In the genomic region with DNA sequence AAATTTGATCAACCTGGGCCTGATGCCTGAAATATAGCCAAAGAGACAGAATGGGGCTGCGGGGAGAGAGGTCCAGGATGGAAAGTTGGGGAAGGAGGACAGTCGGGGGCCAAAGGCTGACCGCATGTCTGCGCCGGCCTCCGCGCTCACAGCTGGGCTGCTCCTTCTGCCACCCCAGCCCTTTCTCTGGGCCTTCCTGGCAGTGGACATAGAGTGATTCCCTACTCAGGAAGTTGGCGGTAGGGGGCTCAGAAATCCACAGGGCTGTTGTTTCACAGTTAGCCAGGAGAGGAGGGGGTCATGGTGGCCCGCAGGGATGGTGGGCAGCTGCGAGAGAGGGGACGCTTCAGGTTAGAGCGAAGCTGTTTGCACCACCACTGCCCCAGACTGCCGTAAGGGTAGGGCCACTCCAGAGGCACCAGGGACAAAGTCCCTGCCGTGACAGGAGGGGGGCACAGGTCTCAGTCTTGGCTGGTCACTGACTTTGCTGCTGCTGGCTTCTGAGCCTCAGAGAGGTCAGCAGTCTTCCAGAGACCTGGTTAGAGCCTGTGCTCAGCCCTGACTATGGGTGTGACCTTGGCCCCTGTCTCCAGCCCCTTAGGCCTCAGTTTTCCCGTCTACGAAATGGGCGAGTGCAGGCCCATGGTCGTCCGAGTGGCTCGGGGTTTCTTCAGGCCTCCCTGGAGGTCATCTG, we compare ENCODE assay signal across 24 cellular contexts. TPM values are rescaled to one million over a fixed set of nuclear protein-coding genes. Genes with fewer than 3 reads are reported as not detected.
DNase-seq lines count a peak whose midpoint lies in the region; ATAC-seq and TF ChIP-seq lines count a peak whose summit lies in the region.
"Had no signal": no experiment of that assay in that cellular context is flagged by ENCODE, and none has a peak within 500 bp of the region (broad histone marks: within the 10 kb centered on the region; RNA-seq: fewer than 3 reads in every experiment).

No MANE protein-coding gene starts in this region.

- no peaks in the 10 kb centered on the region for H3K9me3 ChIP-seq in NT2/D1 (ENCODE audit: insufficient read depth, low read length)
- H3K9me3 ChIP-seq in ectodermal cell (ENCODE audit: control insufficient read depth, low read length), result no peaks in the 10 kb centered on the region
- H3K9me3 ChIP-seq in spleen, result no peaks in the 10 kb centered on the region
- H3K9me3 ChIP-seq in testis, result no peaks in the 10 kb centered on the region
- H3K9me3 ChIP-seq: psoas muscle, sigmoid colon had no signal

- H3K27ac Mint-ChIP-seq in nephron, result peak overlapping the region; percentile 14 to 90 (median 45)
- H3K27ac Mint-ChIP-seq: dendritic cell treated with granulocyte-macrophage colony-stimulating factor and Interleukin-4, amounts not matched to agents 40 ng/mL and 50 ng/mL, for 4 days; T-helper 17 cell had no signal

- DNase-seq in NT2/D1 (ENCODE audit: low read depth, low spot score) (no peak), spleen (peak; percentile 51), left colon (no peak), testis (no peak)
- DNase-seq: activated T-cell treated with anti-CD3 and anti-CD28 coated beads, Interleukin-2, amount 50 U/mL, for 48 hours; glutamatergic neuron; GM23248; NCI-H1417; NCI-H2029 treated with DMSO at 0.1 percent for 48 hours; NCI-H526; PC-3; sigmoid colon; stimulated activated CD4-positive, alpha-beta T cell treated with anti-CD3 and anti-CD28 coated beads, Interleukin-4, amount 100 ng/mL, for 4 hours; T-helper 17 cell; trophoblast cell had no signal

- intact Hi-C loops in spleen (cut with DNase I; ENCODE audit: low total_unique reads) (loop anchor here (10.0 kb wide), 1 partner anchor 176 kb away; no protein-coding TSS in a partner anchor), left colon (cut with DNase I, micrococcal nuclease) (no loop called here), testis (cut with DNase I; ENCODE audit: low total_unique reads) (no loop called here)

- H3K4me3 ChIP-seq in NT2/D1 (ENCODE audit: insufficient read length, low read depth) (no peak overlapping the region), ectodermal cell (ENCODE audit: insufficient read depth, low read depth, low read length) (no peak overlapping the region), spleen (no peak overlapping the region), testis (no peak overlapping the region)
- H3K4me3 ChIP-seq: GM23248, psoas muscle, sigmoid colon had no signal

- WGBS in ectodermal cell, 2 experiments, result 51 to 54% methylated on average over 20 of the region's 20 CpGs
- WGBS in spleen, 5 donors, result 91 to 94% (median 92%) methylated on average over 19 to 20 of the region's 20 CpGs
- WGBS in testis, 2 donors, result 87 to 90% methylated on average over 14 to 20 of the region's 20 CpGs

- no peaks in the 10 kb centered on the region for H3K27me3 ChIP-seq in NT2/D1 (ENCODE audit: insufficient read depth, insufficient read length)
- H3K27me3 ChIP-seq in ectodermal cell (ENCODE audit: control insufficient read depth, insufficient read depth, low read length, poor library complexity, severe bottlenecking), result no peaks in the 10 kb centered on the region
- peaks cover 0 to 10% (median 0%) of the 10 kb centered on the region in 7 donors for H3K27me3 ChIP-seq in spleen (replicated peaks in 1 of 7)
- no peaks in the 10 kb centered on the region for H3K27me3 ChIP-seq in testis

- H3K36me3 Mint-ChIP-seq in nephron (ENCODE audit: low read depth), result no peaks in the 10 kb centered on the region

- peaks cover 68% of the 10 kb centered on the region for H3K4me1 Mint-ChIP-seq in nephron
- H3K4me1 Mint-ChIP-seq: central memory CD8-positive, alpha-beta T cell; T-helper 17 cell had no signal

- H3K27me3 Mint-ChIP-seq in nephron (ENCODE audit: low read depth), result peaks cover 7% of the 10 kb centered on the region
- H3K27me3 Mint-ChIP-seq: dendritic cell treated with granulocyte-macrophage colony-stimulating factor and Interleukin-4, amounts not matched to agents 40 ng/mL and 50 ng/mL, for 4 days had no signal

- H3K27ac ChIP-seq in ectodermal cell (ENCODE audit: insufficient read depth, low read depth, low read length, poor library complexity, severe bottlenecking), result peak overlapping the region; percentile 85
- no peak overlapping the region for H3K27ac ChIP-seq in spleen
- H3K27ac ChIP-seq in testis, result no peak overlapping the region
- H3K27ac ChIP-seq: psoas muscle had no signal

- H3K9me3 Mint-ChIP-seq in nephron, result no peaks in the 10 kb centered on the region
- H3K9me3 Mint-ChIP-seq: central memory CD8-positive, alpha-beta T cell; dendritic cell treated with granulocyte-macrophage colony-stimulating factor and Interleukin-4, amounts not matched to agents 40 ng/mL and 50 ng/mL, for 4 days had no signal

- TF ChIP-seq CTCF in nephron (IDR thresholded peaks at IDR 0.05; ENCODE audit: unreplicated experiment in 3 of 3), result no peak
- TF ChIP-seq CTCF in spleen (IDR thresholded peaks at IDR 0.05 in 8 of 11, conservative IDR thresholded peaks at IDR 0.05 in 3 of 11), result no peak
- TF ChIP-seq CTCF in testis (IDR thresholded peaks at IDR 0.05), result no peak

- H3K36me3 ChIP-seq in NT2/D1 (ENCODE audit: insufficient read depth, insufficient read length, low read length), result no peaks in the 10 kb centered on the region
- H3K36me3 ChIP-seq in ectodermal cell (ENCODE audit: control insufficient read depth, insufficient read depth, low read length), result no peaks in the 10 kb centered on the region
- H3K36me3 ChIP-seq in spleen, result peaks cover 0 to 16% (median 0%) of the 10 kb centered on the region in 6 donors
- no peaks in the 10 kb centered on the region for H3K36me3 ChIP-seq in testis (ENCODE audit: low read depth, missing control alignments)
- H3K36me3 ChIP-seq: sigmoid colon had no signal

- peak overlapping the region in 1 of 3 experiments; percentile 27 for H3K4me3 Mint-ChIP-seq in nephron
- H3K4me3 Mint-ChIP-seq: central memory CD8-positive, alpha-beta T cell; dendritic cell treated with granulocyte-macrophage colony-stimulating factor and Interleukin-4, amounts not matched to agents 40 ng/mL and 50 ng/mL, for 4 days; T-helper 17 cell had no signal

- no peak for ATAC-seq in left colon
- ATAC-seq in HG03025 (IDR thresholded peaks at IDR 0.05; ENCODE audit: low FRiP score, unreplicated experiment), result no peak
- ATAC-seq: esophagus mucosa, PC-3, psoas muscle, SK-N-SH treated with all-trans-retinoic acid at 6 μM for 48 hours, T-helper 17 cell had no signal

- H3K4me1 ChIP-seq in NT2/D1 (ENCODE audit: insufficient read depth, insufficient read length), result peaks cover 24% of the 10 kb centered on the region
- peaks cover 65% of the 10 kb centered on the region for H3K4me1 ChIP-seq in ectodermal cell (ENCODE audit: control insufficient read depth, insufficient read depth, low read length)
- peaks cover 0 to 4% (median 0%) of the 10 kb centered on the region in 6 donors for H3K4me1 ChIP-seq in spleen
- peaks cover 8% of the 10 kb centered on the region for H3K4me1 ChIP-seq in testis
- H3K4me1 ChIP-seq: psoas muscle had no signal

- H3K9ac ChIP-seq in NT2/D1 (ENCODE audit: insufficient read length, low read depth), result peak overlapping the region; percentile 52
- H3K9ac ChIP-seq: GM23248 had no signal

- TF ChIP-seq POLR2A in spleen (IDR thresholded peaks at IDR 0.05), result no peak
- no peak for TF ChIP-seq POLR2A in testis (IDR thresholded peaks at IDR 0.05)

RNA-seq across cellular contexts. Expression of gene MEG3, which starts 15.0 kb away (rescaled TPM):
- 18.0 TPM for polyA plus RNA-seq in ectodermal cell (2013, experiment 1 of 4)
- polyA plus RNA-seq in ectodermal cell (2013, experiment 2 of 4), result 15.4 TPM
- 9.6 TPM for polyA plus RNA-seq in ectodermal cell (2013, experiment 3 of 4)
- 10.6 TPM for polyA plus RNA-seq in ectodermal cell (2013, experiment 4 of 4)
- total RNA-seq in spleen, result 100 to 1,000 TPM in 5 of 7 donors, 10 to 100 TPM in 2; 86.5 to 282 (median 174) TPM
- 100 to 1,000 TPM in 2 of 3 donors, 10 to 100 TPM in 1; 86.6 to 763 (median 435) TPM for polyA plus RNA-seq in spleen
- 10 to 100 TPM in 1 of 2 donors, 1 to 10 TPM in 1; 8.1 to 13.0 TPM for total RNA-seq in left colon
- 100 to 1,000 TPM; 228 to 324 TPM for total RNA-seq in testis
- 107 TPM for polyA plus RNA-seq in testis (ENCODE audit: insufficient read depth, low read depth, low replicate concordance)
- total RNA-seq: PC-3 had no signal
- polyA plus RNA-seq: neural cell had no signal

Comparison
In these comparisons a context has a peak if more than half of its experiments do, and no peak if none do; other contexts are left out.
1. RNA of gene MEG3, which starts 15.0 kb away (total RNA-seq): 228 to 324 TPM in testis and 86.5 to 282 TPM in spleen; 8.1 to 13.0 TPM in left colon; every median in the first group is over 4 times any median in the second.